In the genomic region with DNA sequence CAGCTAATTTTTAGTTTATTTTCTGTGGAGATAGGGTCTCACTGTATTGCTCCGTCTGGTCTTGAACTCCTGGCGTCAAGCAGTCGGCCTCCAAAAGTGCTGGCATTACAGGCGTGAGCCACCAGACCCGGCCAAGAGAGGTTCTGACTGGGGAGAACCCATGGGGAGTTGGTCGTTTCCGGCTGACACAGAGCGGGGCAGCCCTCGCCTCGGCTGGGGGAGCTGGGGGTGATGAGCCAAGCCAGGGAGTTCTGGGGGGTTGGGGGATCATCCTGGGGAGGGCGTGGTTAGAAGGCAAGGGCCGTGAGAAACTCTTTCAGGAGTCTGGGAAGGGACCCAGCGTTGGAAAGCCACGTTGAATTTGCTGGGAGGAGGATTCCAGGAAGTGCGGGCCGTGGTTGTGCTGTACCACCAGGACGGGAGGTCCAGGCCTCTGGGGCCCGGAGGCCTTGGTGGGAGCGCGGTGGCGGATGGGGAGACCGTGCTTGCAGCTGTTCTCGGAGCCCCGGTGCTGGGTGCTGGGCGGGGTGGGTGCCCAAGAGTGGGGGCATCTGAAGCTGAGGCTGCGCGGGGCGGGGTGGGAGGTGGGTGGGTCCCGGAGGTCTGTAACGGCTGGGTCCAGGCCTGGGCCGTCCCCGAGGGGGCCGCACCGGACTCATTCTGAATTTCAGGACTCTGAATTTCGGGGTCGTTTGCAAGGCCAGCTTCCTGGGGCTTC, we compare ENCODE assay signal across 16 cellular contexts. TPM values are rescaled to one million over a fixed set of nuclear protein-coding genes. Genes with fewer than 3 reads are reported as not detected.
A peak's percentile ranks its signal among the peaks of the same experiment; 100 is the strongest.
DNase-seq lines count a peak whose midpoint lies in the region; ATAC-seq and TF ChIP-seq lines count a peak whose summit lies in the region.
"Had no signal": no experiment of that assay in that cellular context is flagged by ENCODE, and none has a peak within 500 bp of the region (broad histone marks: within the 10 kb centered on the region; RNA-seq: fewer than 3 reads in every experiment).

No MANE protein-coding gene starts in this region.

- peaks cover 4% of the 10 kb centered on the region for H3F3A ChIP-seq in SK-N-SH (replicated peaks; ENCODE audit: insufficient read depth)

- no peak for TF ChIP-seq RAD21 in SK-N-SH (IDR thresholded peaks at IDR 0.05; ENCODE audit: low read length)

- H4K20me1 ChIP-seq in SK-N-SH (ENCODE audit: insufficient read depth) (no peaks in the 10 kb centered on the region; the same call in 1 of the 2 replicates), osteoblast (ENCODE audit: insufficient read depth, low read length) (peaks cover 2% of the 10 kb centered on the region)

- H3K27ac Mint-ChIP-seq in endodermal cell = peak overlapping the region; percentile 26

- H3K4me1 Mint-ChIP-seq in endodermal cell = no peaks in the 10 kb centered on the region

- POLR2A ChIA-PET in SK-N-SH (lab: Yijun Ruan, JAX) = no interaction called here
- POLR2A ChIA-PET in GM10248 (lab: Yijun Ruan, JAX) = no interaction called here

- peaks cover 56% of the 10 kb centered on the region for H3K36me3 Mint-ChIP-seq in endodermal cell (ENCODE audit: low read depth)

- H3K9me3 Mint-ChIP-seq in endodermal cell = no peaks in the 10 kb centered on the region
- H3K9me3 Mint-ChIP-seq: CD4-positive, CD25-positive, alpha-beta regulatory T cell had no signal

- CTCF ChIA-PET in SK-N-SH (lab: Yijun Ruan, JAX) (interaction anchor here (0.9 to 2.6 kb wide), 4 partner anchors 17 to 91 kb away, joined by 3 to 15 read pairs (median 4); partner anchors contain the start of gene INTS15), GM10248 (lab: Yijun Ruan, JAX) (interaction anchor here (1.1 kb wide), 1 partner anchor 12 kb away, joined by 4 read pairs; no protein-coding TSS in a partner anchor)

- no peaks in the 10 kb centered on the region for H3K27me3 Mint-ChIP-seq in endodermal cell (ENCODE audit: insufficient read depth)
- H3K27me3 Mint-ChIP-seq: CD4-positive, CD25-positive, alpha-beta regulatory T cell had no signal

- H3K27ac ChIP-seq in SK-N-SH (ENCODE audit: low read depth in 2 of 2, low read length in 1 of 2) (no peak overlapping the region), endodermal cell (ENCODE audit: low read depth, low read length) (no peak overlapping the region), osteoblast (ENCODE audit: low read depth, low read length) (no peak overlapping the region), SJCRH30 (no peak overlapping the region)
- H3K27ac ChIP-seq: 22Rv1; BLaER1 treated with 17β-estradiol and CSF1 and Interleukin-3, amounts not matched to agents 10 nM and 100 nM had no signal

- H3K4me2 ChIP-seq in SK-N-SH (no peak overlapping the region), osteoblast (ENCODE audit: insufficient read depth, low read length) (no peak overlapping the region)
- H3K4me2 ChIP-seq: BLaER1 treated with 17β-estradiol and CSF1 and Interleukin-3, amounts not matched to agents 10 nM and 100 nM had no signal

- H3K36me3 ChIP-seq in SK-N-SH (replicated peaks in 1 of 2; ENCODE audit: control insufficient read depth in 1 of 2, insufficient read depth in 2 of 2, low read length in 1 of 2) (peaks cover 15 to 21% of the 10 kb centered on the region in 2 experiments), endodermal cell (ENCODE audit: control insufficient read depth, insufficient read depth, low read length) (peaks cover 18% of the 10 kb centered on the region), osteoblast (ENCODE audit: insufficient read depth, low read length) (peaks cover 13% of the 10 kb centered on the region), SJCRH30 (peaks cover 6% of the 10 kb centered on the region; the same call in 1 of the 2 replicates)

- DNase-seq in SK-N-SH (peak; percentile 36), GM10266 (ENCODE audit: extremely low spot score) (peak; percentile 11), endodermal cell (no peak), osteoblast (ENCODE audit: insufficient read length, low spot score, missing footprints) (peak; percentile 52), GM10248 (ENCODE audit: extremely low spot score) (no peak), NCI-H1417 treated with DMSO at 0.1 percent for 48 hours (lab: John Stamatoyannopoulos, UW) (no peak), SJCRH30 (no peak)
- DNase-seq: CD4-positive, CD25-positive, alpha-beta regulatory T cell; DMS 273 treated with DMSO at 0.1 percent for 48 hours; HCEC 1CT had no signal

- H3K4me1 ChIP-seq in SK-N-SH (ENCODE audit: control insufficient read depth in 1 of 2, insufficient read depth in 2 of 2, low read depth in 1 of 2, low read length in 1 of 2) (no peaks in the 10 kb centered on the region), endodermal cell (ENCODE audit: control insufficient read depth, insufficient read depth, low read length) (no peaks in the 10 kb centered on the region), osteoblast (ENCODE audit: insufficient read depth, low read length) (no peaks in the 10 kb centered on the region), SJCRH30 (no peaks in the 10 kb centered on the region)

- no peaks in the 10 kb centered on the region for H3K27me3 ChIP-seq in SK-N-SH (ENCODE audit: insufficient read depth)
- no peaks in the 10 kb centered on the region for H3K27me3 ChIP-seq in endodermal cell (ENCODE audit: control insufficient read depth, insufficient read depth, low read length, poor library complexity, severe bottlenecking)
- no peaks in the 10 kb centered on the region for H3K27me3 ChIP-seq in osteoblast (ENCODE audit: insufficient read depth, low read length)
- no peaks in the 10 kb centered on the region for H3K27me3 ChIP-seq in SJCRH30

- no peak overlapping the region for H3K4me3 Mint-ChIP-seq in endodermal cell
- H3K4me3 Mint-ChIP-seq: CD4-positive, CD25-positive, alpha-beta regulatory T cell had no signal

- H3K4me3 ChIP-seq in SK-N-SH (ENCODE audit: low read depth in 2 of 2, low read length in 1 of 2) = no peak overlapping the region
- H3K4me3 ChIP-seq in endodermal cell (ENCODE audit: low read length) = no peak overlapping the region
- no peak overlapping the region for H3K4me3 ChIP-seq in osteoblast (ENCODE audit: insufficient read depth, low read length)
- H3K4me3 ChIP-seq in SJCRH30 = no peak overlapping the region
- H3K4me3 ChIP-seq: BLaER1 treated with 17β-estradiol and CSF1 and Interleukin-3, amounts not matched to agents 10 nM and 100 nM had no signal

- no peak overlapping the region for H3K9ac ChIP-seq in SK-N-SH
- H3K9ac ChIP-seq in endodermal cell (ENCODE audit: extremely low read depth, low read length, poor library complexity, severe bottlenecking) = no peak overlapping the region
- H3K9ac ChIP-seq: BLaER1 treated with 17β-estradiol and CSF1 and Interleukin-3, amounts not matched to agents 10 nM and 100 nM had no signal

- no peak for TF ChIP-seq CTCF in SK-N-SH (IDR thresholded peaks at IDR 0.05)
- TF ChIP-seq CTCF in GM10266 (IDR thresholded peaks at IDR 0.05; ENCODE audit: control insufficient read depth, insufficient read depth, low read depth, missing control alignments) = no peak
- TF ChIP-seq CTCF in endodermal cell (conservative IDR thresholded peaks at IDR 0.05) = no peak
- TF ChIP-seq CTCF in osteoblast (IDR thresholded peaks at IDR 0.05; ENCODE audit: extremely low read depth, low read depth, low read length) = no peak
- TF ChIP-seq CTCF in GM10248 (IDR thresholded peaks at IDR 0.05; ENCODE audit: control extremely low read depth, extremely low read depth, low read depth, missing control alignments) = no peak

- no peak for TF ChIP-seq EP300 in SK-N-SH (IDR thresholded peaks at IDR 0.05; ENCODE audit: borderline replicate concordance in 1 of 2, low read depth in 1 of 2, low read length in 1 of 2)

- H3K79me2 ChIP-seq in SK-N-SH (ENCODE audit: insufficient read depth) (no peaks in the 10 kb centered on the region), osteoblast (ENCODE audit: insufficient read depth, low read length) (no peaks in the 10 kb centered on the region)

- ATAC-seq in SK-N-SH treated with all-trans-retinoic acid at 6 μM for 48 hours = no peak
- ATAC-seq: HepG2 had no signal

- H3K9me3 ChIP-seq in SK-N-SH (no peaks in the 10 kb centered on the region), endodermal cell (ENCODE audit: control insufficient read depth, low read length) (no peaks in the 10 kb centered on the region), osteoblast (ENCODE audit: low read depth, low read length) (no peaks in the 10 kb centered on the region), SJCRH30 (replicated peaks) (no peaks in the 10 kb centered on the region)
- H3K9me3 ChIP-seq: BLaER1 treated with 17β-estradiol and CSF1 and Interleukin-3, amounts not matched to agents 10 nM and 100 nM had no signal

- no peaks in the 10 kb centered on the region for H3K9me2 ChIP-seq in SK-N-SH

- H2AFZ ChIP-seq in SK-N-SH (ENCODE audit: low read depth) (no peak overlapping the region), osteoblast (ENCODE audit: low read length) (no peak overlapping the region)

- WGBS in SK-N-SH (ENCODE audit: low lambda C conversion rate) = 94% methylated on average over 36 of the region's 36 CpGs
- 94 to 96% methylated on average over 14 to 36 of the region's 36 CpGs for WGBS in endodermal cell (ENCODE audit: insufficient coverage in 1 of 2, insufficient read length in 1 of 2), 2 experiments

RNA-seq across cellular contexts. Expression of gene ZNF853, which starts 8.4 kb away (rescaled TPM):
- 15.9 and 17.6 TPM in 2 replicates for polyA plus RNA-seq in SK-N-SH (2012; rRNA removed)
- 8.4 and 15.2 TPM in 2 replicates for polyA plus RNA-seq in SK-N-SH (2012; cell fraction: cytosol; rRNA removed)
- polyA plus RNA-seq in SK-N-SH (2012; cell fraction: nucleus; rRNA removed) = 7.8 and 8.3 TPM in 2 replicates
- 10 to 100 TPM; 14.2 to 17.2 TPM for total RNA-seq in endodermal cell
- polyA plus RNA-seq in endodermal cell (2013, experiment 1 of 2) = 11.1 TPM
- polyA plus RNA-seq in endodermal cell (2013, experiment 2 of 2) = 10.6 TPM
- total RNA-seq in osteoblast = under 0.01 TPM in 2 replicates
- 10.6 and 10.9 TPM in 2 replicates for total RNA-seq in SJCRH30 (2014; rRNA removed; shearing (Covaris generic))

RNA-seq across cellular contexts. Expression of gene INTS15, which starts 17.2 kb away (rescaled TPM):
- polyA plus RNA-seq in SK-N-SH (2012; rRNA removed) = 31.3 and 39.1 TPM in 2 replicates
- 23.3 and 29.6 TPM in 2 replicates for polyA plus RNA-seq in SK-N-SH (2012; cell fraction: cytosol; rRNA removed)
- polyA plus RNA-seq in SK-N-SH (2012; cell fraction: nucleus; rRNA removed) = 45.0 and 62.8 TPM in 2 replicates
- total RNA-seq in endodermal cell = 10 to 100 TPM; 34.4 to 38.0 TPM
- polyA plus RNA-seq in endodermal cell (2013, experiment 1 of 2) = 36.7 TPM
- polyA plus RNA-seq in endodermal cell (2013, experiment 2 of 2) = 29.4 TPM
- 11.9 and 13.0 TPM in 2 replicates for total RNA-seq in osteoblast
- total RNA-seq in SJCRH30 (2014; rRNA removed; shearing (Covaris generic)) = 16.4 and 18.8 TPM in 2 replicates

RNA-seq across cellular contexts. Expression of gene ZDHHC4, which starts 29.8 kb away (rescaled TPM):
- 169 and 178 TPM in 2 replicates for polyA plus RNA-seq in SK-N-SH (2012; rRNA removed)
- 151 and 174 TPM in 2 replicates for polyA plus RNA-seq in SK-N-SH (2012; cell fraction: cytosol; rRNA removed)
- polyA plus RNA-seq in SK-N-SH (2012; cell fraction: nucleus; rRNA removed) = 96.9 and 98.5 TPM in 2 replicates
- total RNA-seq in endodermal cell = 10 to 100 TPM; 79.1 to 85.6 TPM
- 62.8 TPM for polyA plus RNA-seq in endodermal cell (2013, experiment 1 of 2)
- 47.9 TPM for polyA plus RNA-seq in endodermal cell (2013, experiment 2 of 2)
- total RNA-seq in osteoblast = 51.0 and 61.6 TPM in 2 replicates
- 56.7 and 57.8 TPM in 2 replicates for total RNA-seq in SJCRH30 (2014; rRNA removed; shearing (Covaris generic))

RNA-seq across cellular contexts. Expression of gene ZNF316, which starts 30.1 kb away (rescaled TPM):
- polyA plus RNA-seq in SK-N-SH (2012; rRNA removed) = 18.0 and 18.6 TPM in 2 replicates
- polyA plus RNA-seq in SK-N-SH (2012; cell fraction: cytosol; rRNA removed) = 8.8 and 11.0 TPM in 2 replicates
- 82.5 and 113 TPM in 2 replicates for polyA plus RNA-seq in SK-N-SH (2012; cell fraction: nucleus; rRNA removed)
- total RNA-seq in endodermal cell = 10 to 100 TPM; 21.4 to 29.6 TPM
- 33.6 TPM for polyA plus RNA-seq in endodermal cell (2013, experiment 1 of 2)
- polyA plus RNA-seq in endodermal cell (2013, experiment 2 of 2) = 24.9 TPM
- total RNA-seq in osteoblast = 12.4 and 14.1 TPM in 2 replicates
- total RNA-seq in SJCRH30 (2014; rRNA removed; shearing (Covaris generic)) = 16.0 and 16.2 TPM in 2 replicates

RNA-seq across cellular contexts. Expression of gene GRID2IP, which starts 55.8 kb away (rescaled TPM):
- polyA plus RNA-seq in SK-N-SH (2012; rRNA removed) = 0.03 and 0.06 TPM in 2 replicates
- 0.03 and 0.04 TPM in 2 replicates for polyA plus RNA-seq in SK-N-SH (2012; cell fraction: cytosol; rRNA removed)
- 0.15 and 0.27 TPM in 2 replicates for polyA plus RNA-seq in SK-N-SH (2012; cell fraction: nucleus; rRNA removed)
- 1 to 10 TPM; 2.4 to 4.9 TPM for total RNA-seq in endodermal cell
- 0.46 TPM for polyA plus RNA-seq in endodermal cell (2013, experiment 1 of 2)
- 0.58 TPM for polyA plus RNA-seq in endodermal cell (2013, experiment 2 of 2)
- under 0.01 TPM in 1 of 2 replicates, not detected in the other for total RNA-seq in osteoblast
- 0.12 and 0.20 TPM in 2 replicates for total RNA-seq in SJCRH30 (2014; rRNA removed; shearing (Covaris generic))
- total RNA-seq: A673, Daoy, HepG2 had no signal

Comparison
In these comparisons a context has a peak if more than half of its experiments do, and no peak if none do; other contexts are left out.
1. DNase-seq: peak in SK-N-SH (single experiment), GM10266 (single experiment) and osteoblast (single experiment); none in endodermal cell (single experiment), GM10248 (single experiment), NCI-H1417 treated with DMSO at 0.1 percent for 48 hours (single experiment) and SJCRH30 (0 of 2).
2. RNA of gene ZNF853, which starts 8.4 kb away (total RNA-seq): 14.2 to 17.2 TPM in endodermal cell and 10.6 to 10.9 TPM in SJCRH30; under 0.01 TPM in osteoblast; every median in the first group is over 10 times any median in the second.